In the genomic region with DNA sequence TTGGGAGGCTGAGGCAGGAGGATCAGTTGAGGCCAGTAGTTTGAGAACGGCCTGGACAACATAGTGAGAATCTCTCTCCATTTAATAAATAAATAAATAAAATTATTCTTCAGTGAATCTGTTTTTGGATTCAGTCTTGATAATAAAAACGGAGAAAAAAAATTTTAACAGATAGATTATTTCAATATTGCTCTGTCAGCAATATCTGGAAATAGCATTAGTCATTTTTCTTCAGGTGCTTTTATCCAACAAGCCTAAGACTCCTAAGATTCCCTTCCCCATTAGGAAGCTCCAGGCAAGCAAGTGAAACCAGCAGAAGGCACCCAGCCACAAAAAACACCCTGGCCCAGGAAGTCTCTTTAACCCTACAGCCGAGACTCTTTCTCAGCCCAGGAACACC, we compare ENCODE assay signal across 18 cellular contexts. TPM values are rescaled to one million over a fixed set of nuclear protein-coding genes. Genes with fewer than 3 reads are reported as not detected.
DNase-seq lines count a peak whose midpoint lies in the region; ATAC-seq, FAIRE-seq and TF ChIP-seq lines count a peak whose summit lies in the region.
"Had no signal": no experiment of that assay in that cellular context is flagged by ENCODE, and none has a peak within 500 bp of the region (broad histone marks: within the 10 kb centered on the region; RNA-seq: fewer than 3 reads in every experiment).

No MANE protein-coding gene starts in this region.

- intact Hi-C loops in HepG2 (cut with micrococcal nuclease; ENCODE audit: unreplicated experiment) (no loop called here), right lobe of liver (cut with DNase I) (no loop called here), K562 (cut with micrococcal nuclease) (no loop called here)

- no peak overlapping the region for H3K27ac ChIP-seq in HepG2 (ENCODE audit: extremely low read length, insufficient read depth, low read length)
- H3K27ac ChIP-seq in right lobe of liver = no peak overlapping the region
- no peak overlapping the region for H3K27ac ChIP-seq in K562 (ENCODE audit: extremely low read depth, low read depth, low read length)
- H3K27ac ChIP-seq in keratinocyte (ENCODE audit: control insufficient read depth, insufficient read depth, low read length) = no peak overlapping the region
- H3K27ac ChIP-seq: 22Rv1, BLaER1 had no signal

- TF ChIP-seq EP300 in HepG2 (IDR thresholded peaks at IDR 0.05; ENCODE audit: low read depth in 2 of 2, low read length in 2 of 2) (no peak), HepG2 (CRISPR knock-in tag; IDR thresholded peaks at IDR 0.05; ENCODE audit: borderline replicate concordance) (no peak), K562 (IDR thresholded peaks at IDR 0.05; ENCODE audit: low read length) (no peak)

- no peaks in the 10 kb centered on the region for H3K79me2 ChIP-seq in HepG2 (ENCODE audit: insufficient read depth, low read length)
- H3K79me2 ChIP-seq in K562 (ENCODE audit: control insufficient read depth, insufficient read depth, low read length) = no peaks in the 10 kb centered on the region
- no peaks in the 10 kb centered on the region for H3K79me2 ChIP-seq in keratinocyte (ENCODE audit: control insufficient read depth, insufficient read depth, low read length)

- H3K9me1 ChIP-seq in K562 (ENCODE audit: control insufficient read depth, insufficient read depth, low read length) (no peaks in the 10 kb centered on the region), keratinocyte (ENCODE audit: control insufficient read depth, extremely low read depth, insufficient read depth, low read length) (no peaks in the 10 kb centered on the region)

- FAIRE-seq in HepG2 (lab: Jason Lieb, UNC) = no peak
- no peak for FAIRE-seq in K562 (lab: Jason Lieb, UNC)
- FAIRE-seq in keratinocyte (lab: Jason Lieb, UNC) = no peak
- FAIRE-seq: D721Med, GM12892 had no signal

- H3K4me3 Mint-ChIP-seq in WTC11 = no peak overlapping the region
- H3K4me3 Mint-ChIP-seq: CD14-positive monocyte, GM23338 had no signal

- ATAC-seq in HepG2 = no peak
- no peak for ATAC-seq in right lobe of liver
- no peak for ATAC-seq in K562
- ATAC-seq in WTC11 = no peak
- ATAC-seq: GM23338, HCT116 had no signal

- H3K27me3 Mint-ChIP-seq in WTC11 (ENCODE audit: low read depth) = no peaks in the 10 kb centered on the region
- H3K27me3 Mint-ChIP-seq: CD8-positive, alpha-beta memory T cell had no signal

- no peak overlapping the region for H3K4me3 ChIP-seq in HepG2 (replicated peaks in 1 of 3; ENCODE audit: insufficient read depth in 1 of 3, low read depth in 2 of 3, low read length in 3 of 3)
- H3K4me3 ChIP-seq in right lobe of liver = no peak overlapping the region
- H3K4me3 ChIP-seq in K562 = no peak overlapping the region
- H3K4me3 ChIP-seq in keratinocyte (ENCODE audit: control insufficient read depth in 2 of 3, extremely low read depth in 1 of 3, insufficient read depth in 2 of 3, low read depth in 1 of 3, low read length in 3 of 3) = no peak overlapping the region
- H3K4me3 ChIP-seq: BLaER1, GM23338 had no signal

- WGBS in HepG2 (ENCODE audit: low lambda C conversion rate) = 95% methylated on average over 3 of the region's 3 CpGs
- WGBS in right lobe of liver (ENCODE audit: insufficient coverage, low coverage, low lambda C conversion rate, missing lambda C conversion rate) = 95% methylated on average over 2 of the region's 3 CpGs
- 69% methylated on average over 3 of the region's 3 CpGs for WGBS in K562 (ENCODE audit: insufficient coverage, low coverage, missing lambda C conversion rate)

- H3K4me1 Mint-ChIP-seq in WTC11 = peaks cover 6% of the 10 kb centered on the region; the same call in 1 of the 2 replicates
- H3K4me1 Mint-ChIP-seq: GM23338 had no signal

- H3K27me3 ChIP-seq in HepG2 (ENCODE audit: control insufficient read depth in 1 of 2, insufficient read depth in 2 of 2, low read length in 2 of 2) = no peaks in the 10 kb centered on the region
- no peaks in the 10 kb centered on the region for H3K27me3 ChIP-seq in right lobe of liver
- no peaks in the 10 kb centered on the region for H3K27me3 ChIP-seq in K562 (ENCODE audit: control insufficient read depth in 2 of 2, insufficient read depth in 2 of 2, low read length in 2 of 2)
- no peaks in the 10 kb centered on the region for H3K27me3 ChIP-seq in keratinocyte (ENCODE audit: control insufficient read depth, extremely low read depth, insufficient read depth, low read length)
- H3K27me3 ChIP-seq: BLaER1 had no signal

- POLR2A ChIA-PET in HepG2 (lab: Yijun Ruan, JAX) (no interaction called here), K562 (lab: Yijun Ruan, JAX) (no interaction called here), WTC11 (lab: Charles Lee) (no interaction called here)

- no peak overlapping the region for H3K4me2 ChIP-seq in HepG2 (ENCODE audit: low read depth, low read length)
- no peak overlapping the region for H3K4me2 ChIP-seq in K562 (ENCODE audit: insufficient read depth, low read length)
- peak overlapping the region; percentile 30 for H3K4me2 ChIP-seq in keratinocyte (ENCODE audit: control insufficient read depth, extremely low read depth, insufficient read depth, low read depth, low read length)
- H3K4me2 ChIP-seq: BLaER1, GM23338 had no signal

- H3K9ac ChIP-seq in HepG2 (ENCODE audit: insufficient read depth, low read depth, low read length) = no peak overlapping the region
- H3K9ac ChIP-seq in K562 (ENCODE audit: insufficient read depth in 1 of 2, low read depth in 2 of 2, low read length in 2 of 2) = no peak overlapping the region
- H3K9ac ChIP-seq in keratinocyte (ENCODE audit: control insufficient read depth, extremely low read depth, insufficient read depth, low read length) = no peak overlapping the region
- H3K9ac ChIP-seq: BLaER1 had no signal

- dilution Hi-C loops in keratinocyte (cut with MboI; ENCODE audit: extremely low pct_ligation_motif_present, low sequenced_read_pairs) = no loop called here

- H3K36me3 ChIP-seq in HepG2 (replicated peaks in 1 of 2; ENCODE audit: control insufficient read depth in 1 of 2, insufficient read depth in 2 of 2, low read length in 2 of 2) (no peaks in the 10 kb centered on the region), right lobe of liver (no peaks in the 10 kb centered on the region), K562 (ENCODE audit: control insufficient read depth, insufficient read depth, low read length) (no peaks in the 10 kb centered on the region), keratinocyte (ENCODE audit: control insufficient read depth in 2 of 2, extremely low read depth in 1 of 2, insufficient read depth in 2 of 2, low read length in 2 of 2) (no peaks in the 10 kb centered on the region)

- no peaks in the 10 kb centered on the region for H3K9me3 Mint-ChIP-seq in WTC11
- H3K9me3 Mint-ChIP-seq: CD14-positive monocyte; CD8-positive, alpha-beta memory T cell; GM23338 had no signal

- no peak for DNase-seq in HepG2 (ENCODE audit: low spot score)
- no peak for DNase-seq in right lobe of liver
- no peak for DNase-seq in K562 (ENCODE audit: extremely low read depth in 1 of 4, low spot score in 3 of 4)
- no peak for DNase-seq in keratinocyte (ENCODE audit: low read depth, low spot score)
- DNase-seq in mucosa of gallbladder (ENCODE audit: low spot score) = no peak
- no peak for DNase-seq in WTC11 (ENCODE audit: low spot score)
- no peak for DNase-seq in RKO (ENCODE audit: low spot score)
- DNase-seq: CD8-positive, alpha-beta memory T cell; COR-L47; GDM1; H7 had no signal

- TF ChIP-seq CTCF in HepG2 (CRISPR knock-in tag; IDR thresholded peaks at IDR 0.05) = no peak
- TF ChIP-seq CTCF in right lobe of liver (IDR thresholded peaks at IDR 0.05) = no peak
- TF ChIP-seq CTCF in K562 (IDR thresholded peaks at IDR 0.05 in 2 of 3, conservative IDR thresholded peaks at IDR 0.05 in 1 of 3; ENCODE audit: insufficient read depth in 2 of 3, low read depth in 1 of 3, low read length in 3 of 3) = no peak
- TF ChIP-seq CTCF in keratinocyte (optimal IDR thresholded peaks at IDR 0.05 in 1 of 3, IDR thresholded peaks at IDR 0.05 in 1 of 3, conservative IDR thresholded peaks at IDR 0.05 in 1 of 3; ENCODE audit: extremely low read depth in 1 of 3, insufficient read depth in 2 of 3, low read length in 3 of 3) = no peak
- TF ChIP-seq CTCF in WTC11 (IDR thresholded peaks at IDR 0.05) = no peak

- no TSS peak for BruUV-seq in HepG2 (replicated peaks; lab: Mats Ljungman, UMichigan)
- BruUV-seq in K562 (replicated peaks; lab: Mats Ljungman, UMichigan) = no TSS peak

- in situ Hi-C loops in HepG2 (cut with HindIII; ENCODE audit: extremely low pct_ligation_motif_present, low pct_unique_long_range_greater_than_20kb) (no loop called here), K562 (cut with MboI) (no loop called here)

- H4K20me1 ChIP-seq in HepG2 (ENCODE audit: insufficient read depth, low read length) = no peaks in the 10 kb centered on the region
- H4K20me1 ChIP-seq in K562 (replicated peaks; ENCODE audit: control insufficient read depth, insufficient read depth, low read length) = no peaks in the 10 kb centered on the region
- H4K20me1 ChIP-seq in keratinocyte (ENCODE audit: control insufficient read depth, extremely low read depth, insufficient read depth, low read length) = no peaks in the 10 kb centered on the region
- H4K20me1 ChIP-seq: BLaER1 had no signal

- H2AFZ ChIP-seq in HepG2 (ENCODE audit: low read length) (no peak overlapping the region), K562 (ENCODE audit: low read depth, low read length) (no peak overlapping the region), keratinocyte (ENCODE audit: control insufficient read depth, low read length) (no peak overlapping the region)
- H2AFZ ChIP-seq: GM23338 had no signal

- TF ChIP-seq RAD21 in HepG2 (CRISPR knock-in tag; IDR thresholded peaks at IDR 0.05) (no peak), K562 (CRISPR knock-in tag; conservative IDR thresholded peaks at IDR 0.05 in 1 of 2, IDR thresholded peaks at IDR 0.05 in 1 of 2) (no peak)

- no peak overlapping the region for H3K27ac Mint-ChIP-seq in WTC11
- H3K27ac Mint-ChIP-seq: CD8-positive, alpha-beta memory T cell; GM23338 had no signal

- H3K36me3 Mint-ChIP-seq in WTC11 = no peaks in the 10 kb centered on the region

- H3K9me3 ChIP-seq in HepG2 (ENCODE audit: low read length) (no peaks in the 10 kb centered on the region), right lobe of liver (no peaks in the 10 kb centered on the region), K562 (replicated peaks; ENCODE audit: control insufficient read depth, insufficient read depth, low read depth, low read length) (no peaks in the 10 kb centered on the region), keratinocyte (ENCODE audit: control insufficient read depth, low read depth, low read length) (no peaks in the 10 kb centered on the region)

- TF ChIP-seq POLR2A in HepG2 (IDR thresholded peaks at IDR 0.05; ENCODE audit: insufficient read depth in 1 of 2, low read depth in 2 of 2, low read length in 2 of 2) (no peak), right lobe of liver (IDR thresholded peaks at IDR 0.05) (no peak), K562 (conservative IDR thresholded peaks at IDR 0.05) (no peak)

- CTCF ChIA-PET in HepG2 (lab: Yijun Ruan, JAX; ENCODE audit: low intra/inter-chr PET ratio, low total read pairs) = no interaction called here
- CTCF ChIA-PET in K562 (lab: Yijun Ruan, JAX; ENCODE audit: low intra/inter-chr PET ratio) = no interaction called here
- CTCF ChIA-PET in WTC11 (lab: Charles Lee) = no interaction called here

- peaks cover 41% of the 10 kb centered on the region for H3K4me1 ChIP-seq in HepG2 (ENCODE audit: insufficient read depth, low read length)
- no peaks in the 10 kb centered on the region for H3K4me1 ChIP-seq in right lobe of liver
- H3K4me1 ChIP-seq in K562 (replicated peaks in 1 of 2; ENCODE audit: control insufficient read depth in 2 of 2, insufficient read depth in 2 of 2, low read length in 2 of 2) = no peaks in the 10 kb centered on the region
- H3K4me1 ChIP-seq in keratinocyte (ENCODE audit: control insufficient read depth, extremely low read depth, insufficient read depth, low read length) = peaks cover 19% of the 10 kb centered on the region

RNA-seq across cellular contexts. Expression of gene LPAR6, which starts 21.3 kb away (rescaled TPM):
- 17.9 and 24.4 TPM in 2 replicates for total RNA-seq in HepG2 (2016; rRNA removed; fragmentation: Illumina TruSeq; extraction: Trizol)
- 3.0 and 4.7 TPM in 2 replicates for total RNA-seq in HepG2 (2016; cell fraction: cytosol; rRNA removed; fragmentation: Illumina TruSeq; extraction: Trizol; ENCODE audit: low read depth)
- 17.0 and 23.7 TPM in 2 replicates for total RNA-seq in HepG2 (2016; cell fraction: insoluble cytoplasmic fraction; rRNA removed; fragmentation: Illumina TruSeq; extraction: Trizol)
- 8.8 and 9.4 TPM in 2 replicates for total RNA-seq in HepG2 (2016; cell fraction: membrane; rRNA removed; fragmentation: Illumina TruSeq; extraction: Trizol)
- total RNA-seq in HepG2 (2016; cell fraction: nucleus; rRNA removed; fragmentation: Illumina TruSeq; extraction: Trizol) = 35.4 and 40.8 TPM in 2 replicates
- 83.4 and 149 TPM in 2 replicates for polyA plus RNA-seq in HepG2 (2011; rRNA removed)
- 36.7 and 54.7 TPM in 2 replicates for polyA plus RNA-seq in HepG2 (2011; cell fraction: cytosol; rRNA removed)
- 52.3 and 53.1 TPM in 2 replicates for polyA plus RNA-seq in HepG2 (2011; cell fraction: nucleus; rRNA removed)
- polyA plus RNA-seq in HepG2 (2012) = 53.2 and 56.3 TPM in 2 replicates
- 2.8 and 3.7 TPM in 2 replicates for polyA plus RNA-seq in HepG2 (2016; cell fraction: cytosol; fragmentation: Illumina TruSeq; extraction: Trizol; ENCODE audit: low read depth)
- polyA plus RNA-seq in HepG2 (2016; cell fraction: insoluble cytoplasmic fraction; fragmentation: Illumina TruSeq; extraction: Trizol; ENCODE audit: low read depth) = 12.8 and 14.2 TPM in 2 replicates
- polyA plus RNA-seq in HepG2 (2016; cell fraction: membrane; fragmentation: Illumina TruSeq; extraction: Trizol; ENCODE audit: low read depth) = 6.7 and 6.8 TPM in 2 replicates
- 48.2 and 55.7 TPM in 2 replicates for polyA plus RNA-seq in HepG2 (2016; cell fraction: nucleus; fragmentation: Illumina TruSeq; extraction: Trizol; ENCODE audit: insufficient read depth, low read depth)
- polyA minus RNA-seq in HepG2 (2011; rRNA and poly(A)+ RNA removed; ENCODE audit: low replicate concordance) = 24.2 TPM in 1 of 2 replicates, not detected in the other
- 28.9 and 35.4 TPM in 2 replicates for polyA minus RNA-seq in HepG2 (2011; cell fraction: cytosol; rRNA and poly(A)+ RNA removed)
- polyA minus RNA-seq in HepG2 (2011; cell fraction: nucleus; rRNA and poly(A)+ RNA removed) = 42.9 and 52.5 TPM in 2 replicates
- total RNA-seq in right lobe of liver = 10 to 100 TPM in 2 of 6 experiments, 1 to 10 TPM in 4; 3.7 to 14.5 (median 5.9) TPM
- total RNA-seq in K562 (2011; cell fraction: chromatin; rRNA removed; ENCODE audit: low replicate concordance) = not detected in 2 replicates
- not detected in 2 replicates for total RNA-seq in K562 (2011; cell fraction: nucleolus; rRNA removed)
- not detected in 2 replicates for total RNA-seq in K562 (2011; cell fraction: nucleoplasm; rRNA removed)
- not detected in 2 replicates for total RNA-seq in K562 (2014; rRNA removed)
- not detected in 2 replicates for total RNA-seq in K562 (2014; rRNA removed; fragmentation: Illumina TruSeq; extraction: Trizol)
- total RNA-seq in K562 (2015; rRNA removed; fragmentation: Illumina TruSeq; extraction: Trizol) = 0.11 TPM in 1 of 2 replicates, not detected in the other
- not detected in 2 replicates for total RNA-seq in K562 (2021)
- polyA plus RNA-seq in K562 (2011; rRNA removed) = 0.05 and 0.10 TPM in 2 replicates
- polyA plus RNA-seq in K562 (2011; cell fraction: cytosol; rRNA removed) = not detected in 2 replicates
- polyA plus RNA-seq in K562 (2011; cell fraction: nucleus; rRNA removed) = not detected in 2 replicates
- polyA plus RNA-seq in K562 (2012) = 0.13 and 0.48 TPM in 2 replicates
- polyA plus RNA-seq in K562 (2014; fragmentation: Illumina TruSeq; extraction: Trizol) = not detected in 2 replicates
- polyA plus RNA-seq in K562 (2014; fragmentation: Nextera tagmentation; extraction: Ambion mirVana) = under 1 TPM; 0.04 to 0.14 TPM
- polyA plus RNA-seq in K562 (2014; rRNA removed) = 0.22 TPM in 1 of 2 replicates, not detected in the other
- not detected in 2 replicates for polyA minus RNA-seq in K562 (2011; rRNA and poly(A)+ RNA removed)
- not detected in 2 replicates for polyA minus RNA-seq in K562 (2011; cell fraction: cytosol; rRNA and poly(A)+ RNA removed)
- not detected in 2 replicates for polyA minus RNA-seq in K562 (2011; cell fraction: nucleus; rRNA and poly(A)+ RNA removed)
- 6.1 to 20.0 TPM (median 19.2 TPM) in 3 replicates for polyA plus RNA-seq in keratinocyte
- polyA plus RNA-seq in keratinocyte (2011; ENCODE audit: low read depth) = 26.4 TPM
- polyA plus RNA-seq in keratinocyte (2011; cell fraction: cytosol; rRNA removed) = 4.4 and 7.5 TPM in 2 replicates
- polyA plus RNA-seq in keratinocyte (2011; cell fraction: nucleus; rRNA removed) = 33.0 and 36.7 TPM in 2 replicates
- 5.0 and 24.6 TPM in 2 replicates for polyA plus RNA-seq in keratinocyte (2012; ENCODE audit: low replicate concordance)
- polyA minus RNA-seq in keratinocyte = 1.5 to 6.6 TPM (median 4.6 TPM) in 3 replicates
- polyA minus RNA-seq in keratinocyte (2011; cell fraction: cytosol; rRNA and poly(A)+ RNA removed) = 1.3 TPM
- polyA minus RNA-seq in keratinocyte (2011; cell fraction: nucleus; rRNA and poly(A)+ RNA removed) = 5.0 and 11.1 TPM in 2 replicates
- 34.9 TPM for total RNA-seq in mucosa of gallbladder
- total RNA-seq in WTC11 (2021) = 3.3 to 4.2 TPM (median 3.9 TPM) in 3 replicates

Comparison
In these comparisons a context has a peak if more than half of its experiments do, and no peak if none do; other contexts are left out.
1. Of the 241 proteins assayed by ChIP-seq in both HepG2 and K562: peak only in HepG2: none; only in K562: MAFG; in both: MAFF and MAFK; in neither: 238.